24 cellular contexts compared by ENCODE assay signal in the genomic region with DNA sequence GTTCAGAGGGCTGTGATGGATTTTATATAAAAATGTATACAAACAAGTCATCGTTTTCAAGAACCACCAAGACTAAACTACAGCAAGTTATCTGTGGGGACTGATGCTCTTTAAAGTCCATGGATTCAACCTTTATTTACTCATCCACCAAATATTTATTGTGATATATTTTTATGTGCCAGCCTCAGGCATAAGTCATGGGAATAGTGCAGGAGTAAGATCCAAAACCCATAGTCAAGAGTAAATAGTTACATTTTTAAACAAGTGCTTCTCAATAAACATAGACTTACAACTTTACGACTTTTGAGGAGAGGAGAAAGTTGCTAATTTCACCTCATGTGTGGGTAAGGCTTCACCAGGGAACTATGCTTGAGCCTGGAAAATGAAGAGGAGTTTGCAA.
"Had no signal": no experiment of that assay in that cellular context is flagged by ENCODE, and none has a peak within 500 bp of the region (broad histone marks: within the 10 kb centered on the region; RNA-seq: fewer than 3 reads in every experiment).

No MANE protein-coding gene starts in this region.

- H3K27ac ChIP-seq: left ventricle myocardium inferior, ovary, right atrium auricular region, right lobe of liver, transverse colon, upper lobe of left lung, vagina had no signal

- H3K4me3 ChIP-seq: left ventricle myocardium inferior, lung, mucosa of descending colon, ovary, right atrium auricular region, right lobe of liver, smooth muscle cell, transverse colon, upper lobe of left lung, vagina had no signal

- H3K27me3 ChIP-seq: ovary, right atrium auricular region, right lobe of liver, transverse colon, upper lobe of left lung, vagina had no signal

- ATAC-seq: mucosa of descending colon; naive thymus-derived CD4-positive, alpha-beta T cell; natural killer cell treated with Interleukin-12 subunit alpha and Interleukin-12 subunit beta and Interleukin-15 and Interleukin-18, amount 100 ng/mL, for 72 hours; right lobe of liver; stimulated activated memory B cell treated with anti-CD40 and anti-IgM and Interleukin-4, amounts not matched to agents 10 μg/mL and 1 μg/mL and 100 μg/mL, for 72 hours; stimulated activated naive CD8-positive, alpha-beta T cell treated with anti-CD3 and anti-CD28 coated beads, Interleukin-15, amount 100 ng/mL, for 72 hours had no signal

- H3K4me2 ChIP-seq: smooth muscle cell had no signal

- DNase-seq: hypothalamus; immature natural killer cell; kidney; left ventricle myocardium inferior; midbrain; mucosa of descending colon; naive thymus-derived CD4-positive, alpha-beta T cell; ovary; right lobe of liver; stimulated activated CD4-positive, alpha-beta T cell treated with anti-CD3 and anti-CD28 coated beads, Interleukin-1b, Interleukin-23, amount 100 ng/mL, for 48 hours; stimulated activated CD4-positive, alpha-beta T cell treated with anti-CD3 and anti-CD28 coated beads, Interleukin-2, amount 100 ng/mL, for 48 hours; stimulated activated CD4-positive, alpha-beta T cell treated with anti-CD3 and anti-CD28 coated beads, Interleukin-4, amount 100 ng/mL, for 4 hours; stimulated activated CD8-positive, alpha-beta memory T cell treated with anti-CD3 and anti-CD28 coated beads, Interleukin-4, amount 100 ng/mL, for 48 hours; stimulated activated naive CD4-positive, alpha-beta T cell treated with Interleukin-2 at 50 U/mL for 16 hours; stimulated activated naive CD8-positive, alpha-beta T cell treated with anti-CD3 and anti-CD28 coated beads, Interleukin-15, amount 100 ng/mL, for 72 hours; substantia nigra; transverse colon had no signal

- H3K36me3 ChIP-seq: ovary, right atrium auricular region, right lobe of liver, transverse colon, upper lobe of left lung, vagina had no signal

- H3K9me3 ChIP-seq: left ventricle myocardium inferior, mucosa of descending colon, ovary, right atrium auricular region, right lobe of liver, transverse colon, upper lobe of left lung, vagina had no signal

- H3K4me1 ChIP-seq: left ventricle myocardium inferior, right atrium auricular region, right lobe of liver, transverse colon, upper lobe of left lung, vagina had no signal
